18 cellular contexts compared by ENCODE assay signal in the genomic region with DNA sequence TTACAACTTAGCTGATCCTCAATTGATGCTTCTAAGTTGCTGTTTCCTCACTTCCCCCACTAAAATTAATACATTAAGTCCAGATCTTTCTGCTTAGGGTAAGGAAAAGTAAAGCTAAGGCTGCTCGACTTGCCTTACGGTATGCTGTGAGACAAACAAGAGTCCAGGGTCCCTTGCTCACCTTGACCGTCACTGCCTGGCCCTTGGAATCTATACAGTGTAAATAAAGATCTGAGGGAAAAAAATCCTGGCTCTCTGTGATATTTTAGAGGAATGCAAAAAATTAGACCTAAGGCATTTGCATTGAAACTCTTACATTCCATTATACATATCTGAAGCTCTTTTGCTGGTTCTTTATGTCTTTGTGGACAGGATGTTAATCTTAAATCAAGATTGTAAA.
DNase-seq lines count a peak whose midpoint lies in the region; ATAC-seq, FAIRE-seq and TF ChIP-seq lines count a peak whose summit lies in the region.
"Had no signal": no experiment of that assay in that cellular context is flagged by ENCODE, and none has a peak within 500 bp of the region (broad histone marks: within the 10 kb centered on the region; RNA-seq: fewer than 3 reads in every experiment).

No MANE protein-coding gene starts in this region.

- H3K79me1 ChIP-seq in IMR-90 (ENCODE audit: low read depth in 1 of 2, low read length in 2 of 2) (no peaks in the 10 kb centered on the region), trophoblast cell (ENCODE audit: low read length) (no peaks in the 10 kb centered on the region)

- H3K9me1 ChIP-seq in IMR-90 (ENCODE audit: insufficient read depth, low read length) = no peaks in the 10 kb centered on the region

- H2BK20ac ChIP-seq in IMR-90 (ENCODE audit: low read depth, low read length) = no peak overlapping the region

- FAIRE-seq in colon (lab: Jason Lieb, UNC) = peak; percentile 10
- FAIRE-seq: G401.6, GM12891, H54 had no signal

- H2BK120ac ChIP-seq in IMR-90 (ENCODE audit: low read depth, low read length) (peak overlapping the region; percentile 53), trophoblast cell (ENCODE audit: insufficient read depth, low read length, poor library complexity) (no peak overlapping the region)

- H2BK12ac ChIP-seq in trophoblast cell (ENCODE audit: low read length) = no peak overlapping the region

- H3K18ac ChIP-seq in IMR-90 (ENCODE audit: low read depth, low read length) (no peak overlapping the region), trophoblast cell (ENCODE audit: low read length) (no peak overlapping the region)

- no peaks in the 10 kb centered on the region for H3K27me3 Mint-ChIP-seq in Caco-2 (ENCODE audit: insufficient read depth, unreplicated experiment)
- H3K27me3 Mint-ChIP-seq: CD4-positive, alpha-beta memory T cell had no signal

- TF ChIP-seq RAD21 in IMR-90 (IDR thresholded peaks at IDR 0.05; ENCODE audit: low read length) = no peak

- no peaks in the 10 kb centered on the region for H3K27me3 ChIP-seq in Caco-2 (replicated peaks; ENCODE audit: control insufficient read depth, insufficient read depth, low read length)
- no peaks in the 10 kb centered on the region for H3K27me3 ChIP-seq in IMR-90 (ENCODE audit: control insufficient read depth, insufficient read depth, low read length)
- no peaks in the 10 kb centered on the region for H3K27me3 ChIP-seq in trophoblast cell (ENCODE audit: insufficient read depth, low read length)

- in situ Hi-C loops in IMR-90 (cut with MboI; ENCODE audit: low sequenced_read_pairs) = no loop called here
- in situ Hi-C loops in KBM-7 (cut with MboI; ENCODE audit: low pct_unique_long_range_greater_than_20kb, low sequenced_read_pairs) = no loop called here

- H3K23ac ChIP-seq in IMR-90 (ENCODE audit: low read depth, low read length) (no peak overlapping the region), trophoblast cell (ENCODE audit: low read length) (no peak overlapping the region)

- no peak overlapping the region for H3K4me2 ChIP-seq in IMR-90 (ENCODE audit: low read depth, low read length)
- no peak overlapping the region for H3K4me2 ChIP-seq in trophoblast cell (ENCODE audit: low read length)
- H3K4me2 ChIP-seq: BLaER1, GM23338 had no signal

- BruUV-seq in Caco-2 (replicated peaks; lab: Mats Ljungman, UMichigan) = no TSS peak
- no TSS peak for BruUV-seq in IMR-90 (replicated peaks; lab: Mats Ljungman, UMichigan)

- dilution Hi-C loops in IMR-90 (cut with HindIII; ENCODE audit: low sequenced_read_pairs, unreplicated experiment) = no loop called here

- POLR2A ChIA-PET in Caco-2 (lab: Charles Lee) (interaction anchor here (1.3 kb wide), 1 partner anchor 148 kb away, joined by 4 read pairs; no protein-coding TSS in a partner anchor), IMR-90 (lab: Charles Lee; ENCODE audit: unreplicated experiment) (no interaction called here)

- no peaks in the 10 kb centered on the region for H3K9me3 ChIP-seq in Caco-2
- H3K9me3 ChIP-seq in IMR-90 (ENCODE audit: control insufficient read depth, insufficient read depth, low read length) = no peaks in the 10 kb centered on the region; the same call in 1 of the 2 replicates
- no peaks in the 10 kb centered on the region for H3K9me3 ChIP-seq in trophoblast cell (ENCODE audit: insufficient read depth, low read depth, low read length)

- WGBS in IMR-90 (ENCODE audit: extremely low coverage in 2 of 2, insufficient read length in 1 of 2), 2 experiments = no CpG with 5 or more reads among the region's 3 CpGs
- WGBS in trophoblast cell (ENCODE audit: extremely low coverage, insufficient coverage, insufficient read length) = no CpG with 5 or more reads among the region's 3 CpGs

- H3K36me3 ChIP-seq in Caco-2 (ENCODE audit: control insufficient read depth, insufficient read depth, low read length) (no peaks in the 10 kb centered on the region), IMR-90 (ENCODE audit: control insufficient read depth, insufficient read depth, low read length) (no peaks in the 10 kb centered on the region), trophoblast cell (ENCODE audit: control insufficient read depth in 1 of 2, insufficient read depth in 2 of 2, low read length in 2 of 2) (no peaks in the 10 kb centered on the region)
- H3K36me3 ChIP-seq: BLaER1 had no signal

- H2AK9ac ChIP-seq in IMR-90 (replicated peaks; ENCODE audit: low read depth, low read length, poor library complexity) = no peak overlapping the region

- peak; percentile 40 for ATAC-seq in IMR-90 (ENCODE audit: low read depth)
- ATAC-seq: GM23338 had no signal

- no peaks in the 10 kb centered on the region for H4K20me1 ChIP-seq in IMR-90 (ENCODE audit: insufficient read depth, low read length)
- H4K20me1 ChIP-seq: BLaER1 had no signal

- intact Hi-C loops in Caco-2 (cut with micrococcal nuclease; ENCODE audit: unreplicated experiment) = loop anchor here (1.0 to 2.0 kb wide), 2 partner anchors 23 to 81 kb away; no protein-coding TSS in a partner anchor
- intact Hi-C loops in IMR-90 (cut with micrococcal nuclease) = no loop called here

- no peaks in the 10 kb centered on the region for H3K36me3 Mint-ChIP-seq in Caco-2 (ENCODE audit: insufficient read depth, unreplicated experiment)
- H3K36me3 Mint-ChIP-seq: CD14-positive monocyte; CD4-positive, alpha-beta memory T cell had no signal

- no peaks in the 10 kb centered on the region for H3K79me2 ChIP-seq in trophoblast cell (ENCODE audit: control insufficient read depth, insufficient read depth, low read length, poor library complexity)

- H3K9ac ChIP-seq in IMR-90 (ENCODE audit: low read depth, low read length) (no peak overlapping the region), trophoblast cell (ENCODE audit: low read length) (no peak overlapping the region)
- H3K9ac ChIP-seq: BLaER1 had no signal

- no peak overlapping the region for H2AK5ac ChIP-seq in IMR-90 (ENCODE audit: low read depth, low read length)
- H2AK5ac ChIP-seq in trophoblast cell (ENCODE audit: low read length) = no peak overlapping the region

- H4K91ac ChIP-seq in IMR-90 (ENCODE audit: insufficient read depth, low read depth, low read length) = peak overlapping the region; percentile 49; the same call in 1 of the 2 replicates
- no peak overlapping the region for H4K91ac ChIP-seq in trophoblast cell (ENCODE audit: low read depth, low read length)

- no peak overlapping the region for H4K5ac ChIP-seq in IMR-90 (ENCODE audit: low read depth, low read length)

- peak overlapping the region; percentile 53; the same call in 1 of the 2 replicates for H3K4ac ChIP-seq in IMR-90 (ENCODE audit: low read depth, low read length)
- no peak overlapping the region for H3K4ac ChIP-seq in trophoblast cell (ENCODE audit: low read depth, low read length)

- no peak overlapping the region; the same call in 2 of the 3 replicates for H2BK15ac ChIP-seq in IMR-90 (ENCODE audit: low read depth, low read length)

- H3K27ac ChIP-seq in IMR-90 (ENCODE audit: insufficient read depth, low read length) = no peak overlapping the region
- no peak overlapping the region for H3K27ac ChIP-seq in trophoblast cell (ENCODE audit: low read depth, low read length)
- H3K27ac ChIP-seq: BLaER1 had no signal

- no peak overlapping the region for H3K56ac ChIP-seq in IMR-90 (ENCODE audit: extremely low read depth, insufficient read depth, low read length)

- H3K4me3 ChIP-seq in Caco-2 (ENCODE audit: low read depth, low read length) (no peak overlapping the region), IMR-90 (ENCODE audit: insufficient read depth, low read depth, low read length) (no peak overlapping the region), trophoblast cell (ENCODE audit: low read depth, low read length) (no peak overlapping the region)
- H3K4me3 ChIP-seq: BLaER1, GM23338 had no signal

- H3K14ac ChIP-seq in IMR-90 (replicated peaks; ENCODE audit: low read depth, low read length) (no peak overlapping the region), trophoblast cell (ENCODE audit: low read length) (no peak overlapping the region)

- no peak overlapping the region for H2BK5ac ChIP-seq in IMR-90 (ENCODE audit: low read depth, low read length, poor library complexity, severe bottlenecking)
- H2BK5ac ChIP-seq in trophoblast cell (ENCODE audit: low read depth, low read length, poor library complexity) = no peak overlapping the region

- H3K4me1 ChIP-seq in Caco-2 (peaks cover 27% of the 10 kb centered on the region), IMR-90 (ENCODE audit: control insufficient read depth, insufficient read depth, low read length) (no peaks in the 10 kb centered on the region), trophoblast cell (ENCODE audit: control insufficient read depth in 1 of 2, insufficient read depth in 2 of 2, low read length in 2 of 2) (peaks cover 0 to 5% of the 10 kb centered on the region in 2 experiments)
- H3K4me1 ChIP-seq: BLaER1 had no signal

- peaks cover 10% of the 10 kb centered on the region for H3K9me3 Mint-ChIP-seq in Caco-2 (ENCODE audit: unreplicated experiment)
- H3K9me3 Mint-ChIP-seq: GM23338 had no signal

- H4K8ac ChIP-seq in IMR-90 (ENCODE audit: low read depth in 2 of 2, low read length in 2 of 2) = 0 out of 4 replicates have a peak overlapping the region, but pooled peaks of 1 of the 2 experiments have one; percentile 48
- H4K8ac ChIP-seq in trophoblast cell (ENCODE audit: low read depth, low read length) = no peak overlapping the region

- no peak overlapping the region for H4K12ac ChIP-seq in trophoblast cell (ENCODE audit: low read depth, low read length)

- peaks cover 16% of the 10 kb centered on the region for H3K4me1 Mint-ChIP-seq in Caco-2 (ENCODE audit: low read depth, unreplicated experiment)
- H3K4me1 Mint-ChIP-seq: CD14-positive monocyte; CD4-positive, alpha-beta memory T cell; GM23338 had no signal

- DNase-seq in Caco-2 (peak; percentile 52 to 70), IMR-90 (no peak), trophoblast cell (peak; percentile 31 to 76), NCI-H446 treated with DMSO at 0.1 percent for 48 hours (lab: John Stamatoyannopoulos, UW) (no peak), T-helper 1 cell (no peak), KBM-7 (no peak)
- DNase-seq: 8988T, Calu3, DMS79 treated with DMSO at 0.1 percent for 48 hours, HCEC 1CT had no signal

- H2AFZ ChIP-seq in IMR-90 (replicated peaks; ENCODE audit: low read length, poor library complexity) (no peak overlapping the region), trophoblast cell (ENCODE audit: insufficient read depth, low read length, poor library complexity) (no peak overlapping the region)
- H2AFZ ChIP-seq: GM23338 had no signal

- H3K4me3 Mint-ChIP-seq in Caco-2 (ENCODE audit: unreplicated experiment) = no peak overlapping the region
- H3K4me3 Mint-ChIP-seq: CD14-positive monocyte; CD4-positive, alpha-beta memory T cell; GM23338 had no signal

- TF ChIP-seq POLR2A in IMR-90 (IDR thresholded peaks at IDR 0.05; ENCODE audit: low read depth, low read length) = no peak

- CTCF ChIA-PET in Caco-2 (lab: Charles Lee) = interaction anchor here (1.1 kb wide), 1 partner anchor 11 kb away, joined by 5 read pairs; no protein-coding TSS in a partner anchor
- CTCF ChIA-PET in IMR-90 (lab: Yijun Ruan, JAX) = no interaction called here

- peak overlapping the region; percentile 39 for H3K27ac Mint-ChIP-seq in Caco-2 (ENCODE audit: unreplicated experiment)
- H3K27ac Mint-ChIP-seq: CD14-positive monocyte; CD4-positive, alpha-beta memory T cell; GM23338 had no signal

- TF ChIP-seq CTCF in Caco-2 (IDR thresholded peaks at IDR 0.05; ENCODE audit: insufficient read depth in 1 of 2, low read depth in 1 of 2, low read length in 1 of 2, severe bottlenecking in 1 of 2, unreplicated experiment in 1 of 2) (no peak), IMR-90 (conservative IDR thresholded peaks at IDR 0.05; ENCODE audit: low read depth, low read length) (no peak)

Comparison
In these comparisons a context has a peak if more than half of its experiments do, and no peak if none do; other contexts are left out.
1. DNase-seq: peak in Caco-2 (2 of 2) and trophoblast cell (2 of 2); none in IMR-90 (single experiment), NCI-H446 treated with DMSO at 0.1 percent for 48 hours (single experiment), T-helper 1 cell (0 of 5) and KBM-7 (single experiment).